ENCODE assay signal across 8 cellular contexts in the genomic region with DNA sequence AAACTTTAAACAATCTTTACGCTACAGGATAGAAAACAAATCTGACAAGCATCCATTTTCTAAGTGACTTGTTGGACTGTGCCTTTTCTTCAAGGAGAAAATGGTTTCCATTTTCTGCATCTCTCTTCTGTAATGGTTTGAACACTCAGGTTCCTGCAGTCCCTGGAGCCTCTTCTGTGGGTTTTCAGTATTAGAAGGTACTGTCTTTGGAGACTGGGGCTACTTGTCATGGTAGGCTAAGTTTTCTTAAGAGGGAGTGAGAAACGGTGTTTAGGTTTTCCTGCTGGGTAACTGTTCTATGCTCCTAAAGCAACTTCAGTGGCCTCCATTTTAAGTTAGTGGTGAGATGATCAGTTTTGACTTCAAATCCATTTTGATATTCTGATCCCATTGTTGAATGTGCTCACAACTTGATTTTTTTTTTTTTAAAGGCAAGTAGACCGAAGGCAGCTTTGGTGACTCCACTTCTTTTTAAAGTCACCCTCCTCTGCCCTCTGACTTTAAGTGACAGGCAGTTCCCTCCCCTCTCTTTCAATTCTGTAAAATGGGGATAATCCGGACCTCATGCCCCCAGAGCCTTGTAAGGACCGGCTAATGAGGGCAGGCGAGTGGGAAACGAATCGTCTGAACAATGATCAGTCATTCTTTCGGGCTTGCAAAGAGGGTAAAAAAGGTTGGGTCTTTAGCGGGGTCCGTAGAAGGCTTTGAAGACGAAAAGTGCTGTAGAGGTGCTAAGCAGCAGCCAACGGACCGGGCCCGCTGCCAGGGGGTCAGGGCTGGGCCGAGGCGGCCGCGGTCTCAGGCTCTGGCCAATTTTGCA. TPM values are rescaled to one million over a fixed set of nuclear protein-coding genes. Genes with fewer than 3 reads are reported as not detected.
DNase-seq lines count a peak whose midpoint lies in the region; ATAC-seq and TF ChIP-seq lines count a peak whose summit lies in the region.

No MANE protein-coding gene starts in this region.

- CTCF ChIA-PET in SK-N-SH (lab: Yijun Ruan, JAX): interaction anchor here (0.6 to 5.3 kb wide), 4 partner anchors 17 to 746 kb away, joined by 3 to 51 read pairs (median 24); no protein-coding TSS in a partner anchor
- CTCF ChIA-PET in T-cell (lab: Charles Lee): interaction anchor here in 1 of 2 donors (1.1 kb wide), 1 partner anchor 12 kb away, joined by 3 read pairs; no protein-coding TSS in a partner anchor

- no peak for TF ChIP-seq RAD21 in SK-N-SH (IDR thresholded peaks at IDR 0.05; ENCODE audit: low read length)

- H3K27me3 Mint-ChIP-seq in T-cell: no peaks in the 10 kb centered on the region

- H3K4me2 ChIP-seq in SK-N-SH: peak overlapping the region; percentile 91

- H3K36me3 Mint-ChIP-seq in T-cell: no peaks in the 10 kb centered on the region

- ATAC-seq in SK-N-SH treated with all-trans-retinoic acid at 6 μM for 48 hours (no peak), T-cell (replicated peaks in 1 of 4) (no peak), foreskin keratinocyte (no peak)

- no peak for DNase-seq in SK-N-SH
- DNase-seq in T-cell: peak in 1 of 34 experiments; percentile 15
- DNase-seq in foreskin keratinocyte: no peak
- DNase-seq in SIG-M5 treated with dmso at 0.1 percent for 504 hours (lab: John Stamatoyannopoulos, UW; ENCODE audit: unreplicated experiment): no peak
- no peak for DNase-seq in cerebellum (ENCODE audit: low spot score)
- no peak for DNase-seq in GM19240 (ENCODE audit: insufficient read length, low spot score)

- H3K9me2 ChIP-seq in SK-N-SH: no peaks in the 10 kb centered on the region

- H3K79me2 ChIP-seq in SK-N-SH (ENCODE audit: insufficient read depth): peaks cover 53% of the 10 kb centered on the region

- POLR2A ChIA-PET in SK-N-SH (lab: Yijun Ruan, JAX) (interaction anchor here (0.5 kb wide), 1 partner anchor 811 kb away, joined by 3 read pairs; no protein-coding TSS in a partner anchor), T-cell (lab: Charles Lee) (no interaction called here)

- H3K9me3 Mint-ChIP-seq in T-cell: no peaks in the 10 kb centered on the region

- TF ChIP-seq CTCF in SK-N-SH (IDR thresholded peaks at IDR 0.05): no peak
- TF ChIP-seq CTCF in foreskin keratinocyte (conservative IDR thresholded peaks at IDR 0.05): no peak

- H2AFZ ChIP-seq in SK-N-SH (ENCODE audit: low read depth): peak overlapping the region; percentile 80

- H3K4me3 Mint-ChIP-seq in T-cell: peak overlapping the region in 2 of 3 donors; percentile 92 to 94

- H3K27ac ChIP-seq in SK-N-SH (ENCODE audit: low read depth in 2 of 2, low read length in 1 of 2): peak overlapping the region; percentile 95 to 99
- peak overlapping the region; percentile 19 for H3K27ac ChIP-seq in foreskin keratinocyte
- peak overlapping the region; percentile 41 to 100 (median 98) for H3K27ac ChIP-seq in skin epidermis

- peaks cover 31 to 38% (median 34%) of the 10 kb centered on the region in 3 donors for H3K4me1 Mint-ChIP-seq in T-cell

- peak overlapping the region; percentile 84 for H3K9ac ChIP-seq in SK-N-SH

- WGBS in SK-N-SH (ENCODE audit: low lambda C conversion rate): 15% methylated on average over 19 of the region's 19 CpGs

- peaks cover 0 to 2% of the 10 kb centered on the region in 2 experiments for H3K36me3 ChIP-seq in SK-N-SH (replicated peaks in 1 of 2; ENCODE audit: control insufficient read depth in 1 of 2, insufficient read depth in 2 of 2, low read length in 1 of 2)

- H3K4me3 ChIP-seq in SK-N-SH (ENCODE audit: low read depth in 2 of 2, low read length in 1 of 2): peak overlapping the region; percentile 74 to 83
- H3K4me3 ChIP-seq in skin epidermis: peak overlapping the region; percentile 85 to 96 (median 91)

- H3K27ac Mint-ChIP-seq in T-cell: peak overlapping the region; percentile 93 to 97

- peaks cover 29% of the 10 kb centered on the region for H3F3A ChIP-seq in SK-N-SH (replicated peaks; ENCODE audit: insufficient read depth)

- no peaks in the 10 kb centered on the region for H3K27me3 ChIP-seq in SK-N-SH (ENCODE audit: insufficient read depth)
- H3K27me3 ChIP-seq in foreskin keratinocyte: no peaks in the 10 kb centered on the region

- H3K4me1 ChIP-seq in SK-N-SH (ENCODE audit: control insufficient read depth in 1 of 2, insufficient read depth in 2 of 2, low read depth in 1 of 2, low read length in 1 of 2): peaks cover 28 to 35% of the 10 kb centered on the region in 2 experiments
- peaks cover 31% of the 10 kb centered on the region for H3K4me1 ChIP-seq in foreskin keratinocyte

- no peak for TF ChIP-seq EP300 in SK-N-SH (IDR thresholded peaks at IDR 0.05; ENCODE audit: borderline replicate concordance in 1 of 2, low read depth in 1 of 2, low read length in 1 of 2)

- no peaks in the 10 kb centered on the region for H3K9me3 ChIP-seq in SK-N-SH

- H4K20me1 ChIP-seq in SK-N-SH (ENCODE audit: insufficient read depth): peaks cover 24% of the 10 kb centered on the region

TF ChIP-seq in SK-N-SH, 30 proteins besides CTCF, POLR2A, EP300 and RAD21:
- TF ChIP-seq FOXM1 (IDR thresholded peaks at IDR 0.05; ENCODE audit: low read depth) (no peak), YY1 (IDR thresholded peaks at IDR 0.05; ENCODE audit: low read depth) (peak; percentile 25; the same call in 1 of the 2 replicates)

TF ChIP-seq in SK-N-SH treated with all-trans-retinoic acid at 6 μM for 48 hours, 23 proteins besides CTCF, POLR2A, EP300 and RAD21 (continues in another document):
- no peak for TF ChIP-seq CREB5 (CRISPR knock-in tag; IDR thresholded peaks at IDR 0.05; ENCODE audit: low read depth)
- TF ChIP-seq ZFP3 (CRISPR knock-in tag; IDR thresholded peaks at IDR 0.05): no peak
- no peak for TF ChIP-seq ZFP30 (CRISPR knock-in tag; IDR thresholded peaks at IDR 0.05)
- TF ChIP-seq, protein P1, sequence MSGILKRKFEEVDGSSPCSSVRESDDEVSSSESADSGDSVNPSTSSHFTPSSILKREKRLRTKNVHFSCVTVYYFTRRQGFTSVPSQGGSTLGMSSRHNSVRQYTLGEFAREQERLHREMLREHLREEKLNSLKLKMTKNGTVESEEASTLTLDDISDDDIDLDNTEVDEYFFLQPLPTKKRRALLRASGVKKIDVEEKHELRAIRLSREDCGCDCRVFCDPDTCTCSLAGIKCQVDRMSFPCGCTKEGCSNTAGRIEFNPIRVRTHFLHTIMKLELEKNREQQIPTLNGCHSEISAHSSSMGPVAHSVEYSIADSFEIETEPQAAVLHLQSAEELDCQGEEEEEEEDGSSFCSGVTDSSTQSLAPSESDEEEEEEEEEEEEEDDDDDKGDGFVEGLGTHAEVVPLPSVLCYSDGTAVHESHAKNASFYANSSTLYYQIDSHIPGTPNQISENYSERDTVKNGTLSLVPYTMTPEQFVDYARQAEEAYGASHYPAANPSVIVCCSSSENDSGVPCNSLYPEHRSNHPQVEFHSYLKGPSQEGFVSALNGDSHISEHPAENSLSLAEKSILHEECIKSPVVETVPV (CRISPR knock-in tag; IDR thresholded peaks at IDR 0.05): no peak
- no peak for TF ChIP-seq OSR1 (CRISPR knock-in tag; IDR thresholded peaks at IDR 0.05)
- no peak for TF ChIP-seq PATZ1 (CRISPR knock-in tag; IDR thresholded peaks at IDR 0.05; ENCODE audit: borderline replicate concordance)
- no peak for TF ChIP-seq CSDC2 (CRISPR knock-in tag; IDR thresholded peaks at IDR 0.05)
- TF ChIP-seq ARNTL (CRISPR knock-in tag; IDR thresholded peaks at IDR 0.05; ENCODE audit: borderline replicate concordance, low read depth): no peak
- no peak for TF ChIP-seq POU6F1 (CRISPR knock-in tag; IDR thresholded peaks at IDR 0.05; ENCODE audit: borderline replicate concordance, low read depth)
- no peak for TF ChIP-seq ZC3H10 (CRISPR knock-in tag; IDR thresholded peaks at IDR 0.05)
- no peak for TF ChIP-seq ESRRG (CRISPR knock-in tag; IDR thresholded peaks at IDR 0.05)

RNA-seq across cellular contexts. Expression of gene ARID1A, which starts 1.0 kb away (rescaled TPM):
- polyA plus RNA-seq in SK-N-SH (2012; rRNA removed): 14.2 and 26.5 TPM in 2 replicates
- 15.6 and 20.3 TPM in 2 replicates for polyA plus RNA-seq in SK-N-SH (2012; cell fraction: cytosol; rRNA removed)
- polyA plus RNA-seq in SK-N-SH (2012; cell fraction: nucleus; rRNA removed): 58.2 and 65.9 TPM in 2 replicates
- total RNA-seq in T-cell: 100 to 1,000 TPM; 122 to 148 (median 126) TPM
- 41.8 and 42.4 TPM in 2 replicates for total RNA-seq in foreskin keratinocyte
- polyA plus RNA-seq in foreskin keratinocyte: 7.0 and 9.3 TPM in 2 replicates
- total RNA-seq in cerebellum: 39.1 TPM

Comparison
In these comparisons a context has a peak if more than half of its experiments do, and no peak if none do; other contexts are left out.
1. H3K27ac ChIP-seq: peak in every context shown above with its lines; median percentile 98 in skin epidermis; 97 in SK-N-SH; 19 in foreskin keratinocyte.